Comparison of ENCODE assay signal across 20 cellular contexts in the genomic region with DNA sequence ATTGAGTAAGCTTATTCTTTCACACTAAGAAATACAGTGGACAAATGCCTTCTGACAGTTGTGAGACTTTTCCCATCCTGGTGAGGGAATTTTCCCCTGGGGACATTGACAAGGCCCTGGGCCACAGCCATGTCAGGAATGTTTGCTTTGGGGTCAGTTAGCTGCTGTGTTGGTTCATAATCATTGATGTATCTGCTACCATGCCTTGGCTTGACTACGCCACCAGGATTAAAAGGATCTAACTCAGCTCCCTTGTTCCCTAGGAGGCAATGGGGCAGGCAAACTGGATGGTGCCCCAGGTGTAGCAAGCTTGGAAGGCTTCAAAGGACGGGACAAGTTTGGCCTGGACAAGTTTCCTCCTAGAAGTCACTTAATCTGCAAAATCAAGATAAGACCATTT. TPM values are rescaled to one million over a fixed set of nuclear protein-coding genes. Genes with fewer than 3 reads are reported as not detected.
A peak's percentile ranks its signal among the peaks of the same experiment; 100 is the strongest.
DNase-seq lines count a peak whose midpoint lies in the region; ATAC-seq and TF ChIP-seq lines count a peak whose summit lies in the region.
"Had no signal": no experiment of that assay in that cellular context is flagged by ENCODE, and none has a peak within 500 bp of the region (broad histone marks: within the 10 kb centered on the region; RNA-seq: fewer than 3 reads in every experiment).

No MANE protein-coding gene starts in this region.

- H3K4me1 ChIP-seq in subcutaneous abdominal adipose tissue (ENCODE audit: control insufficient read depth in 5 of 5, insufficient read depth in 5 of 5, low read length in 5 of 5) (peaks cover 0 to 49% (median 44%) of the 10 kb centered on the region in 5 donors), aorta (ENCODE audit: control insufficient read depth in 1 of 2, insufficient read depth in 2 of 2, low read length in 2 of 2) (no peaks in the 10 kb centered on the region)

- H3K27me3 ChIP-seq in subcutaneous abdominal adipose tissue (ENCODE audit: control insufficient read depth in 5 of 5, insufficient read depth in 4 of 5, low read length in 5 of 5) (no peaks in the 10 kb centered on the region), aorta (ENCODE audit: control insufficient read depth in 1 of 2, insufficient read depth in 2 of 2, low read length in 1 of 2) (no peaks in the 10 kb centered on the region)

- no peak overlapping the region for H3K4me3 ChIP-seq in lower leg skin (ENCODE audit: low read depth, poor library complexity, severe bottlenecking)
- H3K4me3 ChIP-seq in subcutaneous abdominal adipose tissue (ENCODE audit: low read depth in 1 of 5, low read length in 5 of 5) = no peak overlapping the region
- no peak overlapping the region for H3K4me3 ChIP-seq in aorta (ENCODE audit: low read length in 2 of 2)
- H3K4me3 ChIP-seq: SK-N-MC had no signal

- no peak for TF ChIP-seq CTCF in lower leg skin (IDR thresholded peaks at IDR 0.05)

- H3K9me3 ChIP-seq in subcutaneous abdominal adipose tissue (ENCODE audit: control insufficient read depth in 5 of 5, low read length in 5 of 5) (no peaks in the 10 kb centered on the region), aorta (ENCODE audit: control insufficient read depth, low read length) (no peaks in the 10 kb centered on the region)

- peak overlapping the region; percentile 48 for H3K27ac ChIP-seq in subcutaneous abdominal adipose tissue (ENCODE audit: low read depth, low read length)
- H3K27ac ChIP-seq in aorta (ENCODE audit: low read depth in 1 of 2, low read length in 2 of 2) = no peak overlapping the region
- H3K27ac ChIP-seq: SK-N-MC had no signal

- H3K36me3 Mint-ChIP-seq in activated naive CD8-positive, alpha-beta T cell = no peaks in the 10 kb centered on the region
- H3K36me3 Mint-ChIP-seq in activated naive CD8-positive, alpha-beta T cell treated with anti-CD3 and anti-CD28 coated beads, Interleukin-2, amount 50 U/mL, for 24 hours (ENCODE audit: low read depth) = peaks cover 10% of the 10 kb centered on the region

- H3K36me3 ChIP-seq in subcutaneous abdominal adipose tissue (ENCODE audit: control insufficient read depth in 5 of 5, insufficient read depth in 5 of 5, low read length in 5 of 5) (no peaks in the 10 kb centered on the region), aorta (ENCODE audit: control insufficient read depth in 1 of 2, insufficient read depth in 2 of 2, low read length in 1 of 2) (no peaks in the 10 kb centered on the region)

- intact Hi-C loops in lower leg skin (cut with DNase I; ENCODE audit: low total_unique reads) (no loop called here), aorta (cut with DNase I) (no loop called here)

- peak overlapping the region; percentile 22 for H3K27ac Mint-ChIP-seq in activated naive CD8-positive, alpha-beta T cell
- no peak overlapping the region for H3K27ac Mint-ChIP-seq in activated naive CD8-positive, alpha-beta T cell treated with anti-CD3 and anti-CD28 coated beads, Interleukin-2, amount 50 U/mL, for 24 hours
- H3K27ac Mint-ChIP-seq: H9 had no signal

- no peak for TF ChIP-seq POLR2A in lower leg skin (IDR thresholded peaks at IDR 0.05)

- H3K4me3 Mint-ChIP-seq in activated naive CD8-positive, alpha-beta T cell = no peak overlapping the region
- no peak overlapping the region for H3K4me3 Mint-ChIP-seq in activated naive CD8-positive, alpha-beta T cell treated with anti-CD3 and anti-CD28 coated beads, Interleukin-2, amount 50 U/mL, for 24 hours
- H3K4me3 Mint-ChIP-seq: H9 had no signal

- H3K4me1 Mint-ChIP-seq in activated naive CD8-positive, alpha-beta T cell (ENCODE audit: low read depth) = peaks cover 25% of the 10 kb centered on the region
- H3K4me1 Mint-ChIP-seq in activated naive CD8-positive, alpha-beta T cell treated with anti-CD3 and anti-CD28 coated beads, Interleukin-2, amount 50 U/mL, for 24 hours = peaks cover 22% of the 10 kb centered on the region

- WGBS in lower leg skin, 2 donors = 71 to 73% methylated on average over 2 of the region's 2 CpGs
- whole genome bisulfite sequencing in aorta, 2 donors = 87 to 95% methylated on average over 2 of the region's 2 CpGs

- H3K9ac ChIP-seq in subcutaneous abdominal adipose tissue (ENCODE audit: low read length in 5 of 5) = no peak overlapping the region

- no peaks in the 10 kb centered on the region for H3K27me3 Mint-ChIP-seq in activated naive CD8-positive, alpha-beta T cell
- no peaks in the 10 kb centered on the region for H3K27me3 Mint-ChIP-seq in activated naive CD8-positive, alpha-beta T cell treated with anti-CD3 and anti-CD28 coated beads, Interleukin-2, amount 50 U/mL, for 24 hours

- no peaks in the 10 kb centered on the region for H3K9me3 Mint-ChIP-seq in activated naive CD8-positive, alpha-beta T cell (ENCODE audit: low read depth)
- H3K9me3 Mint-ChIP-seq in activated naive CD8-positive, alpha-beta T cell treated with anti-CD3 and anti-CD28 coated beads, Interleukin-2, amount 50 U/mL, for 24 hours = no peaks in the 10 kb centered on the region

- no peak for DNase-seq in activated naive CD8-positive, alpha-beta T cell treated with anti-CD3 and anti-CD28 coated beads, Interleukin-2, amount 50 U/mL, for 24 hours
- DNase-seq in GM03348 (ENCODE audit: low spot score) (peak; percentile 1), lower leg skin (ENCODE audit: low spot score in 2 of 2) (peak; percentile 9 to 64), aorta (no peak), NOMO-1 (lab: John Stamatoyannopoulos, UW; ENCODE audit: unreplicated experiment in 2 of 2) (no peak), iPS-NIHi11 (ENCODE audit: low spot score) (no peak)
- DNase-seq: C1 segment of cervical spinal cord; DND-41; H9; Kasumi-1; MM.1S; NCI-H1105; NCI-H1694; NCI-H510A; NCI-H748 treated with DMSO at 0.1 percent for 48 hours; NK-92 treated with Interleukin-12 subunit alpha and Interleukin-12 subunit beta, amount 100 ng/mL, for 24 hours; Right ventricle myocardium superior had no signal

- no peak for ATAC-seq in activated naive CD8-positive, alpha-beta T cell treated with anti-CD3 and anti-CD28 coated beads, Interleukin-2, amount 50 U/mL, for 24 hours
- ATAC-seq in aorta (ENCODE audit: low FRiP score) = no peak

RNA-seq across cellular contexts. Expression of gene CCDC88C, which starts 3.1 kb away (rescaled TPM):
- total RNA-seq in lower leg skin (10 to 100 TPM in 2 of 4 donors, 1 to 10 TPM in 2; 8.5 to 21.8 (median 13.4) TPM), aorta (10 to 100 TPM in 1 of 2 donors, 1 to 10 TPM in 1; 9.2 to 18.4 TPM)
- 1 to 10 TPM in 1 of 2 donors, under 1 TPM in 1; 0.33 to 3.0 TPM for polyA plus RNA-seq in aorta

Comparison
In these comparisons a context has a peak if more than half of its experiments do, and no peak if none do; other contexts are left out.
1. DNase-seq: peak in GM03348 (single experiment) and lower leg skin (2 of 2); none in activated naive CD8-positive, alpha-beta T cell treated with anti-CD3 and anti-CD28 coated beads, Interleukin-2, amount 50 U/mL, for 24 hours (single experiment), aorta (0 of 2), NOMO-1 (0 of 2) and iPS-NIHi11 (single experiment).